ENCODE assay signal across 10 cellular contexts in genomic region chr3:54951405-54951804, GRCh38. TPM values are rescaled to one million over a fixed set of nuclear protein-coding genes. Genes with fewer than 3 reads are reported as not detected.
DNase-seq lines count a peak whose midpoint lies in the region; TF ChIP-seq lines count a peak whose summit lies in the region.
"Had no signal": no experiment of that assay in that cellular context is flagged by ENCODE, and none has a peak within 500 bp of the region (broad histone marks: within the 10 kb centered on the region; RNA-seq: fewer than 3 reads in every experiment).

No MANE protein-coding gene starts in this region.

- H3K9me3 Mint-ChIP-seq in chondrocyte (ENCODE audit: low read depth): no peaks in the 10 kb centered on the region
- no peaks in the 10 kb centered on the region for H3K9me3 Mint-ChIP-seq in activated CD4-positive, alpha-beta memory T cell treated with anti-CD3 and anti-CD28 coated beads for 36 hours

- TF ChIP-seq CTCF in chondrocyte (IDR thresholded peaks at IDR 0.05): peak; percentile 82
- TF ChIP-seq CTCF in lower leg skin (IDR thresholded peaks at IDR 0.05): no peak

- TF ChIP-seq POLR2A in lower leg skin (IDR thresholded peaks at IDR 0.05): no peak

- H3K27me3 Mint-ChIP-seq in chondrocyte (ENCODE audit: low read depth): no peaks in the 10 kb centered on the region
- H3K27me3 Mint-ChIP-seq in activated CD4-positive, alpha-beta memory T cell treated with anti-CD3 and anti-CD28 coated beads for 36 hours: no peaks in the 10 kb centered on the region

- WGBS in lower leg skin, 2 donors: 18 to 23% methylated on average over 8 of the region's 8 CpGs

- no peak overlapping the region for H3K4me3 ChIP-seq in lower leg skin (ENCODE audit: low read depth, poor library complexity, severe bottlenecking)

- intact Hi-C loops in lower leg skin (cut with DNase I; ENCODE audit: low total_unique reads): no loop called here
- intact Hi-C loops in activated CD4-positive, alpha-beta memory T cell treated with anti-CD3 and anti-CD28 coated beads for 36 hours (cut with micrococcal nuclease): no loop called here

- H3K36me3 Mint-ChIP-seq in chondrocyte (ENCODE audit: low read depth): no peaks in the 10 kb centered on the region
- H3K36me3 Mint-ChIP-seq in activated CD4-positive, alpha-beta memory T cell treated with anti-CD3 and anti-CD28 coated beads for 36 hours: no peaks in the 10 kb centered on the region

- peaks cover 43% of the 10 kb centered on the region for H3K4me1 Mint-ChIP-seq in chondrocyte (ENCODE audit: low read depth)
- no peaks in the 10 kb centered on the region for H3K4me1 Mint-ChIP-seq in activated CD4-positive, alpha-beta memory T cell treated with anti-CD3 and anti-CD28 coated beads for 36 hours (ENCODE audit: low read depth)

- DNase-seq in EH (ENCODE audit: low read depth): peak; percentile 94
- peak; percentile 50 for DNase-seq in NCI-H226
- DNase-seq in chondrocyte (ENCODE audit: low spot score): no peak
- peak; percentile 61 to 92 for DNase-seq in lower leg skin (ENCODE audit: low spot score in 2 of 2)
- DNase-seq in activated CD4-positive, alpha-beta memory T cell treated with anti-CD3 and anti-CD28 coated beads for 36 hours: no peak
- DNase-seq in stimulated activated CD4-positive, alpha-beta T cell treated with anti-CD3 and anti-CD28 coated beads, Interleukin-1b, Interleukin-23, amount 100 ng/mL, for 48 hours: no peak
- DNase-seq in DMS79 treated with DMSO at 0.1 percent for 48 hours (lab: John Stamatoyannopoulos, UW): no peak
- no peak for DNase-seq in HPDE6-E6E7 (ENCODE audit: extremely low spot score)

- CTCF ChIA-PET in activated CD4-positive, alpha-beta memory T cell treated with anti-CD3 and anti-CD28 coated beads for 36 hours (lab: Charles Lee): no interaction called here

- POLR2A ChIA-PET in activated CD4-positive, alpha-beta memory T cell treated with anti-CD3 and anti-CD28 coated beads for 36 hours (lab: Charles Lee): no interaction called here

- H3K4me3 Mint-ChIP-seq in chondrocyte (ENCODE audit: unreplicated experiment): no peak overlapping the region
- no peak overlapping the region for H3K4me3 Mint-ChIP-seq in activated CD4-positive, alpha-beta memory T cell treated with anti-CD3 and anti-CD28 coated beads for 36 hours

- H3K27ac Mint-ChIP-seq in chondrocyte (ENCODE audit: unreplicated experiment): peak overlapping the region; percentile 42
- H3K27ac Mint-ChIP-seq in activated CD4-positive, alpha-beta memory T cell treated with anti-CD3 and anti-CD28 coated beads for 36 hours: no peak overlapping the region

RNA-seq across cellular contexts. Expression of gene LRTM1, which starts 23.5 kb away (rescaled TPM):
- total RNA-seq in chondrocyte (not detected in 3 replicates), lower leg skin (not detected)
- not detected for total RNA-seq in activated CD4-positive, alpha-beta memory T cell treated with anti-CD3 and anti-CD28 coated beads for 36 hours
- total RNA-seq: endothelial cell of umbilical vein, subcutaneous adipose tissue had no signal

Comparison
In these comparisons a context has a peak if more than half of its experiments do, and no peak if none do; other contexts are left out.
1. DNase-seq: peak in EH (single experiment), NCI-H226 (single experiment) and lower leg skin (2 of 2); none in chondrocyte (single experiment), activated CD4-positive, alpha-beta memory T cell treated with anti-CD3 and anti-CD28 coated beads for 36 hours (single experiment), stimulated activated CD4-positive, alpha-beta T cell treated with anti-CD3 and anti-CD28 coated beads, Interleukin-1b, Interleukin-23, amount 100 ng/mL, for 48 hours (single experiment), DMS79 treated with DMSO at 0.1 percent for 48 hours (single experiment) and HPDE6-E6E7 (single experiment).